ENCODE assay signal across 8 cellular contexts in the genomic region with DNA sequence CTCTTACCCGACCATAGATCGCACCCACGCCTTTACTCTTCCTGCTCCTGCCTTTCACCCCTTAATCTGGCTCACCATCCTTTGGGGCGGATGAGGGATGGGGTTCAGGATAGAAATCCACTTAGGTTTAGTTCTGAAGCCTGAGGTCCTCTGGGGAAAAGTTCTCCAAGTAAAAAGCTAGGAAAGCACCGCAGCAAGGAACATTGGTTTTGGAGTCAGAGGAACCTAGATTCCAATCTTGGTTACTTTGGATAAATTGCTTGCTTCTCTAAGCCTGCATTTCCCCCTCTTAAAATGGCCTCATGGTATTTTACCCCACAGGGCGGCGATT. TPM values are rescaled to one million over a fixed set of nuclear protein-coding genes. Genes with fewer than 3 reads are reported as not detected.
DNase-seq lines count a peak whose midpoint lies in the region; ATAC-seq and TF ChIP-seq lines count a peak whose summit lies in the region.

No MANE protein-coding gene starts in this region.

- no peaks in the 10 kb centered on the region for H3K9me3 ChIP-seq in BLaER1 treated with 17β-estradiol and CSF1 and Interleukin-3, amounts not matched to agents 10 nM and 100 nM (replicated peaks in 1 of 11)
- H3K9me3 ChIP-seq in MG63 (no peaks in the 10 kb centered on the region), duodenal mucosa (ENCODE audit: control insufficient read depth in 1 of 2, low read length in 2 of 2) (no peaks in the 10 kb centered on the region), osteoblast (ENCODE audit: low read depth, low read length) (no peaks in the 10 kb centered on the region)

- ATAC-seq in HG02798 (IDR thresholded peaks at IDR 0.05; ENCODE audit: poor library complexity, unreplicated experiment) (no peak), omental fat pad (ENCODE audit: low FRiP score) (no peak)

- H2AFZ ChIP-seq in osteoblast (ENCODE audit: low read length), result peak overlapping the region; percentile 70

- peak overlapping the region in 5 of 10 experiments; percentile 61 to 78 (median 67); a peak in 3 of 20 replicates for H3K4me3 ChIP-seq in BLaER1 treated with 17β-estradiol and CSF1 and Interleukin-3, amounts not matched to agents 10 nM and 100 nM
- H3K4me3 ChIP-seq in MG63 (peak overlapping the region; percentile 55), duodenal mucosa (ENCODE audit: low read depth in 1 of 2, low read length in 2 of 2) (peak overlapping the region; percentile 60 to 74), osteoblast (ENCODE audit: insufficient read depth, low read length) (peak overlapping the region; percentile 80)

- no peaks in the 10 kb centered on the region for H3K36me3 ChIP-seq in BLaER1 treated with 17β-estradiol and CSF1 and Interleukin-3, amounts not matched to agents 10 nM and 100 nM
- H3K36me3 ChIP-seq in MG63, result no peaks in the 10 kb centered on the region
- no peaks in the 10 kb centered on the region for H3K36me3 ChIP-seq in duodenal mucosa (ENCODE audit: control insufficient read depth in 1 of 2, insufficient read depth in 2 of 2, low read length in 2 of 2)
- H3K36me3 ChIP-seq in osteoblast (ENCODE audit: insufficient read depth, low read length), result no peaks in the 10 kb centered on the region

- no peak overlapping the region; a peak in 2 of 22 replicates for H3K9ac ChIP-seq in BLaER1 treated with 17β-estradiol and CSF1 and Interleukin-3, amounts not matched to agents 10 nM and 100 nM
- H3K9ac ChIP-seq in duodenal mucosa (ENCODE audit: low read depth in 1 of 2, low read length in 2 of 2), result no peak overlapping the region

- H3K27ac ChIP-seq in BLaER1 treated with 17β-estradiol and CSF1 and Interleukin-3, amounts not matched to agents 10 nM and 100 nM, result no peak overlapping the region
- H3K27ac ChIP-seq in duodenal mucosa (ENCODE audit: low read depth, low read length), result no peak overlapping the region
- no peak overlapping the region for H3K27ac ChIP-seq in osteoblast (ENCODE audit: low read depth, low read length)

- H3K4me2 ChIP-seq in BLaER1 treated with 17β-estradiol and CSF1 and Interleukin-3, amounts not matched to agents 10 nM and 100 nM, result peak overlapping the region; percentile 14 to 89 (median 52); a peak in 17 of 22 replicates
- peak overlapping the region; percentile 77 for H3K4me2 ChIP-seq in osteoblast (ENCODE audit: insufficient read depth, low read length)

- TF ChIP-seq CTCF in osteoblast (IDR thresholded peaks at IDR 0.05; ENCODE audit: extremely low read depth, low read depth, low read length) (no peak), GM10248 (IDR thresholded peaks at IDR 0.05; ENCODE audit: control extremely low read depth, extremely low read depth, low read depth, missing control alignments) (no peak), omental fat pad (IDR thresholded peaks at IDR 0.05) (no peak)

- CTCF ChIA-PET in GM10248 (lab: Yijun Ruan, JAX), result interaction anchor here (1.1 to 7.2 kb wide), 3 partner anchors 11 to 45 kb away, joined by 3 to 74 read pairs (median 4); no protein-coding TSS in a partner anchor

- peaks cover 31% of the 10 kb centered on the region for H3K79me2 ChIP-seq in osteoblast (ENCODE audit: insufficient read depth, low read length)

- H3K4me1 ChIP-seq in BLaER1 treated with 17β-estradiol and CSF1 and Interleukin-3, amounts not matched to agents 10 nM and 100 nM, result peaks cover 7 to 22% (median 15%) of the 10 kb centered on the region in 10 experiments; a peak in 19 of 20 replicates
- H3K4me1 ChIP-seq in duodenal mucosa (ENCODE audit: control insufficient read depth in 1 of 2, insufficient read depth in 2 of 2, low read length in 2 of 2) (peaks cover 9 to 14% of the 10 kb centered on the region in 2 donors), osteoblast (ENCODE audit: insufficient read depth, low read length) (peaks cover 10% of the 10 kb centered on the region)

- POLR2A ChIA-PET in GM10248 (lab: Yijun Ruan, JAX), result no interaction called here

- no peak for DNase-seq in MG63
- peak; percentile 45 for DNase-seq in osteoblast (ENCODE audit: insufficient read length, low spot score, missing footprints)
- DNase-seq in GM10248 (ENCODE audit: extremely low spot score), result no peak
- DNase-seq in Kasumi-1 (lab: John Stamatoyannopoulos, UW), result no peak
- no peak for DNase-seq in omental fat pad (ENCODE audit: low spot score)

- H3K27me3 ChIP-seq in BLaER1 treated with 17β-estradiol and CSF1 and Interleukin-3, amounts not matched to agents 10 nM and 100 nM, result peaks cover 7 to 13% (median 9%) of the 10 kb centered on the region in 11 experiments; a peak in 17 of 22 replicates
- H3K27me3 ChIP-seq in MG63 (no peaks in the 10 kb centered on the region), duodenal mucosa (ENCODE audit: control insufficient read depth in 1 of 2, insufficient read depth in 2 of 2, low read length in 2 of 2) (peaks cover 0 to 7% of the 10 kb centered on the region in 2 donors), osteoblast (ENCODE audit: insufficient read depth, low read length) (peaks cover 8% of the 10 kb centered on the region)

- 0 out of 22 replicates have a peak, but pooled peaks cover 0 to 3% (median 0%) of the 10 kb centered on the region in 11 experiments for H4K20me1 ChIP-seq in BLaER1 treated with 17β-estradiol and CSF1 and Interleukin-3, amounts not matched to agents 10 nM and 100 nM
- peaks cover 12% of the 10 kb centered on the region for H4K20me1 ChIP-seq in osteoblast (ENCODE audit: insufficient read depth, low read length)

RNA-seq across cellular contexts. Expression of a gene that starts 1.0 kb away (rescaled TPM):
- 8.4 and 17.3 TPM in 2 replicates for total RNA-seq in MG63 (2014; rRNA removed; shearing (Covaris generic); ENCODE audit: low replicate concordance)
- total RNA-seq in osteoblast (107 and 119 TPM in 2 replicates), omental fat pad (10 to 100 TPM; 30.6 to 71.7 (median 36.7) TPM)

RNA-seq across cellular contexts. Expression of a gene that starts 46.1 kb away (rescaled TPM):
- total RNA-seq in MG63 (2014; rRNA removed; shearing (Covaris generic); ENCODE audit: low replicate concordance), result 4.3 and 6.9 TPM in 2 replicates
- under 0.01 and 0.29 TPM in 2 replicates for total RNA-seq in osteoblast
- total RNA-seq in omental fat pad, result 1 to 10 TPM in 1 of 4 donors, under 1 TPM in 3; 0.31 to 1.5 (median 0.46) TPM
